ENCODE assay signal across 1 cellular context in the genomic region with DNA sequence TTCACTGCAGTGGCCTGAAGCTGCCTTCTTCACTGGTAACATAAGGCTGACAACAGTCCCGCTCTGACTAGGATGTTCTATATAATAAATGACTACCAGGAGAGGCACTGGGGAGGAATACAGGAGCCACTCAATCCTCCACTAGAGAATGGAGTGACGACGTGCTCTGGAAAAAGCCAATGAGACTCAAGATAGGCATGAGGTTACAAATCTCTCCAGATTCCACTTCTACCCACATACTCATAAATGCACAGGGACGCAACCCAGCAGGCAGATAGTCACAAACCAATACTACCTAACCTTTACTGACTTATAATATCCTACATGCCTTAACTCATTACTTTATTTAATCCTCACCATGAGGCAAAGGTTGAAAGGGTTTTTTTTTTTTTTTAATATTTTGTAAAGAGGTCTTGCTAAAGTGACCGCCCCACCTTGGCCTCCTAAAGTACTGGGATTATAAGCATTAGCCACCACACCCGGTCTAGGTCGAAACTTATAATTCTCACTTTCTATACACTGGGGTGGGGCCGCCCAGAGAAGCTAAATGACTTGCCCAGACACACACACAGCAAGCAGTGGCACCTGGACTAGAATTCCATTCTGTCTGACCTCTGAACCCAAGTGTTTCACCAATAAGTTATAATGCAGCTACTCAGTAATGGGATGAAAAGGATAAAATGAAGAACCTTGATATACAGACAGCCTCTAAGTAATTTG.
TF ChIP-seq lines count a peak whose summit lies in the region.

No MANE protein-coding gene starts in this region.

TF ChIP-seq in GM23338, 12 proteins besides CTCF, POLR2A, EP300 and RAD21 (continued from another document):
- TF ChIP-seq, protein P1, sequence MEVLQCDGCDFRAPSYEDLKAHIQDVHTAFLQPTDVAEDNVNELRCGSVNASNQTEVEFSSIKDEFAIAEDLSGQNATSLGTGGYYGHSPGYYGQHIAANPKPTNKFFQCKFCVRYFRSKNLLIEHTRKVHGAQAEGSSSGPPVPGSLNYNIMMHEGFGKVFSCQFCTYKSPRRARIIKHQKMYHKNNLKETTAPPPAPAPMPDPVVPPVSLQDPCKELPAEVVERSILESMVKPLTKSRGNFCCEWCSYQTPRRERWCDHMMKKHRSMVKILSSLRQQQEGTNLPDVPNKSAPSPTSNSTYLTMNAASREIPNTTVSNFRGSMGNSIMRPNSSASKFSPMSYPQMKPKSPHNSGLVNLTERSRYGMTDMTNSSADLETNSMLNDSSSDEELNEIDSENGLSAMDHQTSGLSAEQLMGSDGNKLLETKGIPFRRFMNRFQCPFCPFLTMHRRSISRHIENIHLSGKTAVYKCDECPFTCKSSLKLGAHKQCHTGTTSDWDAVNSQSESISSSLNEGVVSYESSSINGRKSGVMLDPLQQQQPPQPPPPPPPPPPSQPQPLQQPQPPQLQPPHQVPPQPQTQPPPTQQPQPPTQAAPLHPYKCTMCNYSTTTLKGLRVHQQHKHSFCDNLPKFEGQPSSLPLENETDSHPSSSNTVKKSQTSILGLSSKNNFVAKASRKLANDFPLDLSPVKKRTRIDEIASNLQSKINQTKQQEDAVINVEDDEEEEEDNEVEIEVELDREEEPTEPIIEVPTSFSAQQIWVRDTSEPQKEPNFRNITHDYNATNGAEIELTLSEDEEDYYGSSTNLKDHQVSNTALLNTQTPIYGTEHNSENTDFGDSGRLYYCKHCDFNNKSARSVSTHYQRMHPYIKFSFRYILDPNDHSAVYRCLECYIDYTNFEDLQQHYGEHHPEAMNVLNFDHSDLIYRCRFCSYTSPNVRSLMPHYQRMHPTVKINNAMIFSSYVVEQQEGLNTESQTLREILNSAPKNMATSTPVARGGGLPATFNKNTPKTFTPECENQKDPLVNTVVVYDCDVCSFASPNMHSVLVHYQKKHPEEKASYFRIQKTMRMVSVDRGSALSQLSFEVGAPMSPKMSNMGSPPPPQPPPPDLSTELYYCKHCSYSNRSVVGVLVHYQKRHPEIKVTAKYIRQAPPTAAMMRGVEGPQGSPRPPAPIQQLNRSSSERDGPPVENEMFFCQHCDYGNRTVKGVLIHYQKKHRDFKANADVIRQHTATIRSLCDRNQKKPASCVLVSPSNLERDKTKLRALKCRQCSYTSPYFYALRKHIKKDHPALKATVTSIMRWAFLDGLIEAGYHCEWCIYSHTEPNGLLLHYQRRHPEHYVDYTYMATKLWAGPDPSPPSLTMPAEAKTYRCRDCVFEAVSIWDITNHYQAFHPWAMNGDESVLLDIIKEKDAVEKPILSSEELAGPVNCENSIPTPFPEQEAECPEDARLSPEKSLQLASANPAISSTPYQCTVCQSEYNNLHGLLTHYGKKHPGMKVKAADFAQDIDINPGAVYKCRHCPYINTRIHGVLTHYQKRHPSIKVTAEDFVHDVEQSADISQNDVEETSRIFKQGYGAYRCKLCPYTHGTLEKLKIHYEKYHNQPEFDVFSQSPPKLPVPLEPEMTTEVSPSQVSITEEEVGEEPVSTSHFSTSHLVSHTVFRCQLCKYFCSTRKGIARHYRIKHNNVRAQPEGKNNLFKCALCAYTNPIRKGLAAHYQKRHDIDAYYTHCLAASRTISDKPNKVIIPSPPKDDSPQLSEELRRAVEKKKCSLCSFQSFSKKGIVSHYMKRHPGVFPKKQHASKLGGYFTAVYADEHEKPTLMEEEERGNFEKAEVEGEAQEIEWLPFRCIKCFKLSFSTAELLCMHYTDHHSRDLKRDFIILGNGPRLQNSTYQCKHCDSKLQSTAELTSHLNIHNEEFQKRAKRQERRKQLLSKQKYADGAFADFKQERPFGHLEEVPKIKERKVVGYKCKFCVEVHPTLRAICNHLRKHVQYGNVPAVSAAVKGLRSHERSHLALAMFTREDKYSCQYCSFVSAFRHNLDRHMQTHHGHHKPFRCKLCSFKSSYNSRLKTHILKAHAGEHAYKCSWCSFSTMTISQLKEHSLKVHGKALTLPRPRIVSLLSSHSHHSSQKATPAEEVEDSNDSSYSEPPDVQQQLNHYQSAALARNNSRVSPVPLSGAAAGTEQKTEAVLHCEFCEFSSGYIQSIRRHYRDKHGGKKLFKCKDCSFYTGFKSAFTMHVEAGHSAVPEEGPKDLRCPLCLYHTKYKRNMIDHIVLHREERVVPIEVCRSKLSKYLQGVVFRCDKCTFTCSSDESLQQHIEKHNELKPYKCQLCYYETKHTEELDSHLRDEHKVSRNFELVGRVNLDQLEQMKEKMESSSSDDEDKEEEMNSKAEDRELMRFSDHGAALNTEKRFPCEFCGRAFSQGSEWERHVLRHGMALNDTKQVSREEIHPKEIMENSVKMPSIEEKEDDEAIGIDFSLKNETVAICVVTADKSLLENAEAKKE (CRISPR knock-in tag; IDR thresholded peaks at IDR 0.05), result no peak
